8 cellular contexts compared by ENCODE assay signal in genomic region chr5:133754575-133755169, GRCh38.
DNase-seq lines count a peak whose midpoint lies in the region; ATAC-seq and TF ChIP-seq lines count a peak whose summit lies in the region.

No MANE protein-coding gene starts in this region.

- H3K9me3 ChIP-seq in tibial artery, result no peaks in the 10 kb centered on the region

- intact Hi-C loops in activated CD4-positive, alpha-beta T cell treated with anti-CD3 and anti-CD28 coated beads, Interleukin-2, amount 10 ng/mL, durations not matched to agents 24 days and 14 days (cut with micrococcal nuclease), result loop anchor here (1.0 to 2.0 kb wide), 2 partner anchors 114 to 190 kb away; no protein-coding TSS in a partner anchor
- intact Hi-C loops in tibial artery (cut with DNase I; ENCODE audit: low total_unique reads), result no loop called here

- no peaks in the 10 kb centered on the region for H3K9me3 Mint-ChIP-seq in activated CD4-positive, alpha-beta T cell treated with anti-CD3 and anti-CD28 coated beads, Interleukin-2, amount 10 ng/mL, durations not matched to agents 24 days and 14 days
- H3K9me3 Mint-ChIP-seq in activated naive CD4-positive, alpha-beta T cell treated with anti-CD3 and anti-CD28 coated beads, Interleukin-2, amount 50 U/mL, for 72 hours, result no peaks in the 10 kb centered on the region

- ATAC-seq in activated naive CD4-positive, alpha-beta T cell treated with anti-CD3 and anti-CD28 coated beads, Interleukin-2, amount 50 U/mL, for 72 hours, result peak; percentile 44 to 67

- H3K4me3 Mint-ChIP-seq in activated CD4-positive, alpha-beta T cell treated with anti-CD3 and anti-CD28 coated beads, Interleukin-2, amount 10 ng/mL, durations not matched to agents 24 days and 14 days, result no peak overlapping the region

- H3K4me1 ChIP-seq in tibial artery, result no peaks in the 10 kb centered on the region

- no peak overlapping the region for H3K27ac ChIP-seq in tibial artery

- H3K36me3 Mint-ChIP-seq in activated CD4-positive, alpha-beta T cell treated with anti-CD3 and anti-CD28 coated beads, Interleukin-2, amount 10 ng/mL, durations not matched to agents 24 days and 14 days (ENCODE audit: low read depth), result no peaks in the 10 kb centered on the region
- H3K36me3 Mint-ChIP-seq in activated naive CD4-positive, alpha-beta T cell treated with anti-CD3 and anti-CD28 coated beads, Interleukin-2, amount 50 U/mL, for 72 hours, result no peaks in the 10 kb centered on the region

- peaks cover 0 to 12% of the 10 kb centered on the region in 2 donors for H3K27me3 ChIP-seq in tibial artery

- peak; percentile 70 for DNase-seq in activated CD4-positive, alpha-beta T cell treated with anti-CD3 and anti-CD28 coated beads, Interleukin-2, amount 10 ng/mL, durations not matched to agents 24 days and 14 days
- no peak for DNase-seq in activated CD4-positive, alpha-beta T cell treated with anti-CD3 and anti-CD28 coated beads, Interleukin-2, amount 50 U/mL, for 4 hours
- DNase-seq in LNCaP clone FGC (ENCODE audit: low read depth), result peak; percentile 35
- peak in 1 of 2 donors; percentile 13 for DNase-seq in activated naive CD4-positive, alpha-beta T cell treated with anti-CD3 and anti-CD28 coated beads, Interleukin-2, amount 50 U/mL, for 72 hours (ENCODE audit: low spot score in 2 of 2)
- DNase-seq in islet precursor cell, result peak; percentile 70
- DNase-seq in tibial artery, result no peak
- DNase-seq in middle frontal gyrus (ENCODE audit: extremely low spot score, low spot score), result no peak
- DNase-seq in effector CD8-positive, alpha-beta T cell (lab: John Stamatoyannopoulos, UW), result no peak

- H3K4me3 ChIP-seq in LNCaP clone FGC (ENCODE audit: low read depth, low read length) (no peak overlapping the region), tibial artery (no peak overlapping the region)

- no peaks in the 10 kb centered on the region for H3K36me3 ChIP-seq in tibial artery

- peak; percentile 81 for TF ChIP-seq CTCF in LNCaP clone FGC (IDR thresholded peaks at IDR 0.05; ENCODE audit: control insufficient read depth, extremely low read depth, insufficient read depth)
- TF ChIP-seq CTCF in tibial artery (IDR thresholded peaks at IDR 0.05), result peak; percentile 14 to 18

- H3K27me3 Mint-ChIP-seq in activated CD4-positive, alpha-beta T cell treated with anti-CD3 and anti-CD28 coated beads, Interleukin-2, amount 10 ng/mL, durations not matched to agents 24 days and 14 days, result peaks cover 25% of the 10 kb centered on the region

- H3K4me1 Mint-ChIP-seq in activated CD4-positive, alpha-beta T cell treated with anti-CD3 and anti-CD28 coated beads, Interleukin-2, amount 10 ng/mL, durations not matched to agents 24 days and 14 days, result no peaks in the 10 kb centered on the region

- H3K27ac Mint-ChIP-seq in activated CD4-positive, alpha-beta T cell treated with anti-CD3 and anti-CD28 coated beads, Interleukin-2, amount 10 ng/mL, durations not matched to agents 24 days and 14 days, result no peak overlapping the region
- H3K27ac Mint-ChIP-seq in activated naive CD4-positive, alpha-beta T cell treated with anti-CD3 and anti-CD28 coated beads, Interleukin-2, amount 50 U/mL, for 72 hours, result no peak overlapping the region

Comparison
In these comparisons a context has a peak if more than half of its experiments do, and no peak if none do; other contexts are left out.
1. DNase-seq: peak in activated CD4-positive, alpha-beta T cell treated with anti-CD3 and anti-CD28 coated beads, Interleukin-2, amount 10 ng/mL, durations not matched to agents 24 days and 14 days (single experiment), LNCaP clone FGC (single experiment) and islet precursor cell (single experiment); none in activated CD4-positive, alpha-beta T cell treated with anti-CD3 and anti-CD28 coated beads, Interleukin-2, amount 50 U/mL, for 4 hours (0 of 2), tibial artery (0 of 2), middle frontal gyrus (single experiment) and effector CD8-positive, alpha-beta T cell (single experiment).